ENCODE assay signal across 21 cellular contexts in genomic region chrX:12570859-12571501, GRCh38.
A peak's percentile ranks its signal among the peaks of the same experiment; 100 is the strongest.
DNase-seq lines count a peak whose midpoint lies in the region; ATAC-seq and TF ChIP-seq lines count a peak whose summit lies in the region.
"Had no signal": no experiment of that assay in that cellular context is flagged by ENCODE, and none has a peak within 500 bp of the region (broad histone marks: within the 10 kb centered on the region; RNA-seq: fewer than 3 reads in every experiment).

No MANE protein-coding gene starts in this region.

- peak overlapping the region; percentile 91 for H3K27ac Mint-ChIP-seq in endothelial cell (ENCODE audit: unreplicated experiment)
- H3K27ac Mint-ChIP-seq: CD14-positive monocyte had no signal

- H3K9me3 Mint-ChIP-seq in endothelial cell (ENCODE audit: unreplicated experiment): no peaks in the 10 kb centered on the region
- no peaks in the 10 kb centered on the region for H3K9me3 Mint-ChIP-seq in activated T-cell treated with anti-CD3 and anti-CD28 coated beads, Interleukin-2, amount 50 U/mL, for 4 hours

- WGBS in adrenal gland, 4 donors: 46 to 67% (median 60%) methylated on average over 4 of the region's 4 CpGs

- H3K27me3 ChIP-seq in adrenal gland: peaks cover 6% of the 10 kb centered on the region
- H3K27me3 ChIP-seq: MG63, SJCRH30 had no signal

- H3K4me3 Mint-ChIP-seq in endothelial cell (ENCODE audit: unreplicated experiment): no peak overlapping the region
- no peak overlapping the region for H3K4me3 Mint-ChIP-seq in activated T-cell treated with anti-CD3 and anti-CD28 coated beads, Interleukin-2, amount 50 U/mL, for 4 hours
- H3K4me3 Mint-ChIP-seq: CD14-positive monocyte had no signal

- no peak overlapping the region for H3K27ac ChIP-seq in adrenal gland
- H3K27ac ChIP-seq: RWPE1, SJCRH30 had no signal

- DNase-seq in AG10803 (ENCODE audit: low read depth): peak; percentile 3
- no peak for DNase-seq in endothelial cell (ENCODE audit: low spot score)
- no peak for DNase-seq in cortex of kidney (lab: John Stamatoyannopoulos, UW)
- no peak for DNase-seq in adrenal gland
- no peak for DNase-seq in activated T-cell treated with anti-CD3 and anti-CD28 coated beads, Interleukin-2, amount 50 U/mL, for 4 hours
- DNase-seq: AML-193, GF-D8, H7, Karpas-422, MG63, NCI-H1092 treated with DMSO at 0.1 percent for 48 hours, NCI-H2081 treated with DMSO at 0.1 percent for 48 hours, NCI-H226, NCI-H524 treated with DMSO at 0.1 percent for 48 hours, SJCRH30, T-helper 2 cell had no signal

- H3K4me3 ChIP-seq in AG10803 (ENCODE audit: low read length): no peak overlapping the region
- H3K4me3 ChIP-seq in adrenal gland: no peak overlapping the region
- H3K4me3 ChIP-seq: MG63, SJCRH30 had no signal

- intact Hi-C loops in adrenal gland (cut with DNase I): no loop called here

- H3K4me1 ChIP-seq in adrenal gland (replicated peaks in 1 of 2): no peaks in the 10 kb centered on the region
- H3K4me1 ChIP-seq: SJCRH30 had no signal

- TF ChIP-seq POLR2A in adrenal gland (IDR thresholded peaks at IDR 0.05): no peak

- H3K36me3 Mint-ChIP-seq in endothelial cell (ENCODE audit: low read depth, unreplicated experiment): no peaks in the 10 kb centered on the region
- no peaks in the 10 kb centered on the region for H3K36me3 Mint-ChIP-seq in activated T-cell treated with anti-CD3 and anti-CD28 coated beads, Interleukin-2, amount 50 U/mL, for 4 hours (ENCODE audit: insufficient read depth)
- H3K36me3 Mint-ChIP-seq: CD14-positive monocyte had no signal

- H3K36me3 ChIP-seq in adrenal gland (replicated peaks in 1 of 2): no peaks in the 10 kb centered on the region
- H3K36me3 ChIP-seq: MG63, SJCRH30 had no signal

- TF ChIP-seq CTCF in AG10803 (conservative IDR thresholded peaks at IDR 0.05; ENCODE audit: low read length): no peak
- no peak for TF ChIP-seq CTCF in endothelial cell (IDR thresholded peaks at IDR 0.05; ENCODE audit: unreplicated experiment)
- no peak for TF ChIP-seq CTCF in adrenal gland (IDR thresholded peaks at IDR 0.05)

- H3K4me1 Mint-ChIP-seq in endothelial cell (ENCODE audit: unreplicated experiment): peaks cover 5% of the 10 kb centered on the region
- H3K4me1 Mint-ChIP-seq in activated T-cell treated with anti-CD3 and anti-CD28 coated beads, Interleukin-2, amount 50 U/mL, for 4 hours (ENCODE audit: low read depth): no peaks in the 10 kb centered on the region
- H3K4me1 Mint-ChIP-seq: CD14-positive monocyte had no signal

- H3K9me3 ChIP-seq in adrenal gland (replicated peaks in 1 of 3): peaks cover 0 to 5% (median 0%) of the 10 kb centered on the region in 3 donors
- H3K9me3 ChIP-seq: MG63, SJCRH30 had no signal

- ATAC-seq in GM18868 (IDR thresholded peaks at IDR 0.05; ENCODE audit: unreplicated experiment) (peak; percentile 45), HG03432 (IDR thresholded peaks at IDR 0.05; ENCODE audit: unreplicated experiment) (peak; percentile 67), GM19395 (IDR thresholded peaks at IDR 0.05; ENCODE audit: unreplicated experiment) (no peak)
- ATAC-seq in activated T-cell treated with anti-CD3 and anti-CD28 coated beads, Interleukin-2, amount 50 U/mL, for 4 hours: no peak

- peaks cover 3% of the 10 kb centered on the region for H3K27me3 Mint-ChIP-seq in endothelial cell (ENCODE audit: unreplicated experiment)
- no peaks in the 10 kb centered on the region for H3K27me3 Mint-ChIP-seq in activated T-cell treated with anti-CD3 and anti-CD28 coated beads, Interleukin-2, amount 50 U/mL, for 4 hours (ENCODE audit: low read depth)

Comparison
In these comparisons a context has a peak if more than half of its experiments do, and no peak if none do; other contexts are left out.
1. ATAC-seq: peak in GM18868 (single experiment) and HG03432 (single experiment); none in GM19395 (single experiment) and activated T-cell treated with anti-CD3 and anti-CD28 coated beads, Interleukin-2, amount 50 U/mL, for 4 hours (0 of 2).